Comparison of ENCODE assay signal across 11 cellular contexts in genomic region chr20:1376007-1376406, GRCh38. TPM values are rescaled to one million over a fixed set of nuclear protein-coding genes. Genes with fewer than 3 reads are reported as not detected.
DNase-seq lines count a peak whose midpoint lies in the region; ATAC-seq, FAIRE-seq and TF ChIP-seq lines count a peak whose summit lies in the region.
"Had no signal": no experiment of that assay in that cellular context is flagged by ENCODE, and none has a peak within 500 bp of the region (broad histone marks: within the 10 kb centered on the region; RNA-seq: fewer than 3 reads in every experiment).

No MANE protein-coding gene starts in this region.

- ATAC-seq in HG03095 (IDR thresholded peaks at IDR 0.05; ENCODE audit: unreplicated experiment) = no peak

- H3K4me3 ChIP-seq in HEK293 (ENCODE audit: low read depth, low read length) (no peak overlapping the region), mesodermal cell (ENCODE audit: extremely low read depth, insufficient read depth, low read length, poor library complexity, severe bottlenecking) (no peak overlapping the region)
- H3K4me3 ChIP-seq: transverse colon had no signal

- no peak for FAIRE-seq in GM12891 (lab: Jason Lieb, UNC)

- TF ChIP-seq CTCF in HEK293 (tag by site-specific recombination; IDR thresholded peaks at IDR 0.05) = no peak

- H3K9me3 ChIP-seq in HEK293 (ENCODE audit: control insufficient read depth, insufficient read depth, low read depth, low read length) = no peaks in the 10 kb centered on the region
- no peaks in the 10 kb centered on the region for H3K9me3 ChIP-seq in mesodermal cell (ENCODE audit: control insufficient read depth, low read length)
- H3K9me3 ChIP-seq: transverse colon had no signal

- peak overlapping the region; percentile 17 for H3K27ac Mint-ChIP-seq in activated naive CD8-positive, alpha-beta T cell treated with anti-CD3 and anti-CD28 coated beads for 36 hours

- H3K27ac ChIP-seq in HEK293 (ENCODE audit: extremely low read depth, low read depth, low read length) (0 out of 2 replicates have a peak overlapping the region, but pooled peaks have one; percentile 11), mesodermal cell (ENCODE audit: low read depth, low read length, severe bottlenecking) (peak overlapping the region; percentile 43)

- POLR2A ChIA-PET in HEK293 (lab: Yijun Ruan, JAX) = no interaction called here

- H3K9me3 Mint-ChIP-seq in activated naive CD8-positive, alpha-beta T cell treated with anti-CD3 and anti-CD28 coated beads for 36 hours = no peaks in the 10 kb centered on the region

- CTCF ChIA-PET in HEK293 (lab: Yijun Ruan, JAX) = no interaction called here

- H3K36me3 Mint-ChIP-seq in activated naive CD8-positive, alpha-beta T cell treated with anti-CD3 and anti-CD28 coated beads for 36 hours = peaks cover 53% of the 10 kb centered on the region

- DNase-seq in AML-193 (lab: John Stamatoyannopoulos, UW) (peak; percentile 31 to 38), GM12891 (ENCODE audit: insufficient read length, low spot score) (no peak), Ammon's horn (ENCODE audit: low spot score) (no peak), OCI-M2 (lab: John Stamatoyannopoulos, UW; ENCODE audit: unreplicated experiment) (no peak)
- no peak for DNase-seq in activated naive CD8-positive, alpha-beta T cell treated with anti-CD3 and anti-CD28 coated beads for 36 hours
- DNase-seq: NCI-H774; stimulated activated CD4-positive, alpha-beta T cell treated with anti-CD3 and anti-CD28 coated beads, Interleukin-4, amount 100 ng/mL, for 1 hour; transverse colon had no signal

- WGBS in mesodermal cell (ENCODE audit: insufficient coverage in 2 of 2), 2 experiments = no CpG with 5 or more reads among the region's 1 CpG

- H3K4me3 Mint-ChIP-seq in activated naive CD8-positive, alpha-beta T cell treated with anti-CD3 and anti-CD28 coated beads for 36 hours = no peak overlapping the region

- H3K4me1 Mint-ChIP-seq in activated naive CD8-positive, alpha-beta T cell treated with anti-CD3 and anti-CD28 coated beads for 36 hours = peaks cover 81% of the 10 kb centered on the region

- H3K36me3 ChIP-seq in HEK293 (ENCODE audit: control insufficient read depth in 2 of 2, insufficient read depth in 1 of 2, low read length in 2 of 2) (peaks cover 17 to 43% of the 10 kb centered on the region in 2 experiments), mesodermal cell (ENCODE audit: control insufficient read depth, insufficient read depth, low read length) (peaks cover 67% of the 10 kb centered on the region)

- H3K4me1 ChIP-seq in HEK293 (ENCODE audit: control insufficient read depth, insufficient read depth, low read length) = peaks cover 33% of the 10 kb centered on the region
- peaks cover 66% of the 10 kb centered on the region for H3K4me1 ChIP-seq in mesodermal cell (ENCODE audit: control insufficient read depth, insufficient read depth, low read length, poor library complexity, severe bottlenecking)

- no peaks in the 10 kb centered on the region for H3K27me3 Mint-ChIP-seq in activated naive CD8-positive, alpha-beta T cell treated with anti-CD3 and anti-CD28 coated beads for 36 hours

- no peak for TF ChIP-seq POLR2A in GM12891 (IDR thresholded peaks at IDR 0.05; ENCODE audit: low read depth, low read length)

TF ChIP-seq in HEK293, 187 proteins besides CTCF, POLR2A, EP300 and RAD21 (continues in another document):
- no peak for TF ChIP-seq ZNF544 (tag by site-specific recombination; IDR thresholded peaks at IDR 0.05)
- TF ChIP-seq MZF1 (tag by site-specific recombination; IDR thresholded peaks at IDR 0.05; ENCODE audit: borderline replicate concordance) = no peak
- TF ChIP-seq ZNF510 (tag by site-specific recombination; IDR thresholded peaks at IDR 0.05; ENCODE audit: insufficient replicate concordance) = no peak
- no peak for TF ChIP-seq AEBP2 (tag by site-specific recombination; IDR thresholded peaks at IDR 0.05; ENCODE audit: borderline replicate concordance)
- no peak for TF ChIP-seq ZNF560 (tag by site-specific recombination; IDR thresholded peaks at IDR 0.05; ENCODE audit: borderline replicate concordance)
- no peak for TF ChIP-seq ZNF843 (tag by site-specific recombination; IDR thresholded peaks at IDR 0.05)
- no peak for TF ChIP-seq GLIS1 (tag by site-specific recombination; IDR thresholded peaks at IDR 0.05)

TF ChIP-seq in GM12891, 5 proteins besides CTCF, POLR2A, EP300 and RAD21:
- TF ChIP-seq POLR2AphosphoS5 (IDR thresholded peaks at IDR 0.05; ENCODE audit: low read depth, low read length) (no peak), POU2F2 (IDR thresholded peaks at IDR 0.05; ENCODE audit: low read depth, low read length) (no peak), PAX5 (IDR thresholded peaks at IDR 0.05; ENCODE audit: insufficient read depth, low read length, severe bottlenecking) (no peak), TAF1 (IDR thresholded peaks at IDR 0.05; ENCODE audit: low read depth, low read length) (no peak), SPI1 (IDR thresholded peaks at IDR 0.05; ENCODE audit: low read depth, low read length) (no peak)

RNA-seq across cellular contexts. Expression of gene FKBP1A, which starts 16.8 kb away (rescaled TPM):
- total RNA-seq in activated naive CD8-positive, alpha-beta T cell treated with anti-CD3 and anti-CD28 coated beads for 36 hours = 100 to 1,000 TPM; 315 to 324 TPM
- 453 TPM for polyA plus RNA-seq in mesodermal cell (2013, experiment 1 of 2)
- 406 TPM for polyA plus RNA-seq in mesodermal cell (2013, experiment 2 of 2)
- polyA plus RNA-seq in GM12891 (2012; ENCODE audit: low read depth, missing spikeins) = 221 TPM

RNA-seq across cellular contexts. Expression of gene SDCBP2, which starts 47.1 kb away (rescaled TPM):
- total RNA-seq in activated naive CD8-positive, alpha-beta T cell treated with anti-CD3 and anti-CD28 coated beads for 36 hours = 1 to 10 TPM; 3.3 to 3.9 TPM
- polyA plus RNA-seq in mesodermal cell (2013, experiment 1 of 2) = 9.3 TPM
- 5.9 TPM for polyA plus RNA-seq in mesodermal cell (2013, experiment 2 of 2)
- 0.77 TPM for polyA plus RNA-seq in GM12891 (2012; ENCODE audit: low read depth, missing spikeins)

Comparison
In these comparisons a context has a peak if more than half of its experiments do, and no peak if none do; other contexts are left out.
1. DNase-seq: peak in AML-193 (2 of 2); none in activated naive CD8-positive, alpha-beta T cell treated with anti-CD3 and anti-CD28 coated beads for 36 hours (single experiment), GM12891 (single experiment), Ammon's horn (single experiment) and OCI-M2 (single experiment).